10 cellular contexts compared by ENCODE assay signal in genomic region chr17:15981208-15981607, GRCh38. TPM values are rescaled to one million over a fixed set of nuclear protein-coding genes. Genes with fewer than 3 reads are reported as not detected.
DNase-seq lines count a peak whose midpoint lies in the region; ATAC-seq and TF ChIP-seq lines count a peak whose summit lies in the region.
"Had no signal": no experiment of that assay in that cellular context is flagged by ENCODE, and none has a peak within 500 bp of the region (broad histone marks: within the 10 kb centered on the region; RNA-seq: fewer than 3 reads in every experiment).

No MANE protein-coding gene starts in this region.

- intact Hi-C loops in activated B cell treated with CpG ODN at 0.5 μM for 24 hours (cut with micrococcal nuclease) = no loop called here
- intact Hi-C loops in activated T-helper 2 cell treated with anti-CD3 and anti-CD28 coated beads, Interferon-gamma antibody, Interleukin-2, Interleukin-4, amounts not matched to agents 10 μg/mL and 5 μg/mL and 100 μg/mL, durations not matched to agents 14 hours and 24 hours and 36 hours (cut with micrococcal nuclease) = no loop called here
- intact Hi-C loops in activated T-helper 1 cell treated with anti-CD3 and anti-CD28 coated beads, Interleukin-12 subunit alpha, Interleukin-12 subunit beta, Interleukin-2, Interleukin-4 antibody, amounts not matched to agents 30 ng/mL and 10 ng/mL and 1 ng/mL, durations not matched to agents 14 hours and 24 hours and 36 hours (cut with micrococcal nuclease) = loop anchor here (1.0 kb wide), 2 partner anchors 22 to 47 kb away; no protein-coding TSS in a partner anchor

- no peaks in the 10 kb centered on the region for H3K27me3 Mint-ChIP-seq in activated B cell treated with CpG ODN at 0.5 μM for 24 hours
- H3K27me3 Mint-ChIP-seq in activated T-helper 2 cell treated with anti-CD3 and anti-CD28 coated beads, Interferon-gamma antibody, Interleukin-2, Interleukin-4, amounts not matched to agents 10 μg/mL and 5 μg/mL and 100 μg/mL, durations not matched to agents 14 hours and 24 hours and 36 hours (ENCODE audit: low read depth) = no peaks in the 10 kb centered on the region
- no peaks in the 10 kb centered on the region for H3K27me3 Mint-ChIP-seq in activated T-helper 1 cell treated with anti-CD3 and anti-CD28 coated beads, Interleukin-12 subunit alpha, Interleukin-12 subunit beta, Interleukin-2, Interleukin-4 antibody, amounts not matched to agents 30 ng/mL and 10 ng/mL and 1 ng/mL, durations not matched to agents 14 hours and 24 hours and 36 hours (ENCODE audit: insufficient read depth)

- peaks cover 71% of the 10 kb centered on the region for H3K36me3 Mint-ChIP-seq in activated B cell treated with CpG ODN at 0.5 μM for 24 hours (ENCODE audit: low read depth)
- H3K36me3 Mint-ChIP-seq in activated T-helper 2 cell treated with anti-CD3 and anti-CD28 coated beads, Interferon-gamma antibody, Interleukin-2, Interleukin-4, amounts not matched to agents 10 μg/mL and 5 μg/mL and 100 μg/mL, durations not matched to agents 14 hours and 24 hours and 36 hours (ENCODE audit: low read depth) = peaks cover 45% of the 10 kb centered on the region
- H3K36me3 Mint-ChIP-seq in activated T-helper 1 cell treated with anti-CD3 and anti-CD28 coated beads, Interleukin-12 subunit alpha, Interleukin-12 subunit beta, Interleukin-2, Interleukin-4 antibody, amounts not matched to agents 30 ng/mL and 10 ng/mL and 1 ng/mL, durations not matched to agents 14 hours and 24 hours and 36 hours (ENCODE audit: low read depth) = peaks cover 18% of the 10 kb centered on the region

- H3K4me3 Mint-ChIP-seq in activated B cell treated with CpG ODN at 0.5 μM for 24 hours = no peak overlapping the region
- H3K4me3 Mint-ChIP-seq in activated T-helper 2 cell treated with anti-CD3 and anti-CD28 coated beads, Interferon-gamma antibody, Interleukin-2, Interleukin-4, amounts not matched to agents 10 μg/mL and 5 μg/mL and 100 μg/mL, durations not matched to agents 14 hours and 24 hours and 36 hours (ENCODE audit: low read depth) = no peak overlapping the region
- no peak overlapping the region for H3K4me3 Mint-ChIP-seq in activated T-helper 1 cell treated with anti-CD3 and anti-CD28 coated beads, Interleukin-12 subunit alpha, Interleukin-12 subunit beta, Interleukin-2, Interleukin-4 antibody, amounts not matched to agents 30 ng/mL and 10 ng/mL and 1 ng/mL, durations not matched to agents 14 hours and 24 hours and 36 hours
- H3K4me3 Mint-ChIP-seq: nephron had no signal

- ATAC-seq in HG03064 (IDR thresholded peaks at IDR 0.05; ENCODE audit: low read depth, unreplicated experiment) (peak; percentile 76), activated B cell treated with CpG ODN at 0.5 μM for 24 hours (ENCODE audit: low read depth) (peak; percentile 95), HG03196 (IDR thresholded peaks at IDR 0.05; ENCODE audit: unreplicated experiment) (no peak)

- no peak overlapping the region for H3K27ac Mint-ChIP-seq in activated B cell treated with CpG ODN at 0.5 μM for 24 hours
- no peak overlapping the region for H3K27ac Mint-ChIP-seq in activated T-helper 2 cell treated with anti-CD3 and anti-CD28 coated beads, Interferon-gamma antibody, Interleukin-2, Interleukin-4, amounts not matched to agents 10 μg/mL and 5 μg/mL and 100 μg/mL, durations not matched to agents 14 hours and 24 hours and 36 hours
- H3K27ac Mint-ChIP-seq in activated T-helper 1 cell treated with anti-CD3 and anti-CD28 coated beads, Interleukin-12 subunit alpha, Interleukin-12 subunit beta, Interleukin-2, Interleukin-4 antibody, amounts not matched to agents 30 ng/mL and 10 ng/mL and 1 ng/mL, durations not matched to agents 14 hours and 24 hours and 36 hours = no peak overlapping the region

- DNase-seq in stimulated activated CD4-positive, alpha-beta T cell treated with anti-CD3 and anti-CD28 coated beads, Interleukin-15, amount 100 ng/mL, for 48 hours (ENCODE audit: low read depth in 2 of 2) = peak; percentile 24 to 27
- DNase-seq in stimulated activated CD4-positive, alpha-beta T cell treated with anti-CD3 and anti-CD28 coated beads, Interleukin-2, amount 100 ng/mL, for 48 hours = no peak
- DNase-seq in activated B cell treated with CpG ODN at 0.5 μM for 24 hours = no peak
- DNase-seq in putamen (ENCODE audit: low spot score) = no peak
- DNase-seq in activated T-helper 2 cell treated with anti-CD3 and anti-CD28 coated beads, Interferon-gamma antibody, Interleukin-2, Interleukin-4, amounts not matched to agents 10 μg/mL and 5 μg/mL and 100 μg/mL, durations not matched to agents 14 hours and 24 hours and 36 hours (ENCODE audit: low spot score) = no peak
- DNase-seq in activated T-helper 1 cell treated with anti-CD3 and anti-CD28 coated beads, Interleukin-12 subunit alpha, Interleukin-12 subunit beta, Interleukin-2, Interleukin-4 antibody, amounts not matched to agents 30 ng/mL and 10 ng/mL and 1 ng/mL, durations not matched to agents 14 hours and 24 hours and 36 hours (ENCODE audit: low spot score) = no peak
- DNase-seq: WERI-Rb-1 had no signal

- POLR2A ChIA-PET in activated B cell treated with CpG ODN at 0.5 μM for 24 hours (lab: Charles Lee) = no interaction called here

- H3K4me1 Mint-ChIP-seq in activated B cell treated with CpG ODN at 0.5 μM for 24 hours = peaks cover 11% of the 10 kb centered on the region
- peaks cover 23% of the 10 kb centered on the region for H3K4me1 Mint-ChIP-seq in activated T-helper 2 cell treated with anti-CD3 and anti-CD28 coated beads, Interferon-gamma antibody, Interleukin-2, Interleukin-4, amounts not matched to agents 10 μg/mL and 5 μg/mL and 100 μg/mL, durations not matched to agents 14 hours and 24 hours and 36 hours (ENCODE audit: low read depth)
- H3K4me1 Mint-ChIP-seq in activated T-helper 1 cell treated with anti-CD3 and anti-CD28 coated beads, Interleukin-12 subunit alpha, Interleukin-12 subunit beta, Interleukin-2, Interleukin-4 antibody, amounts not matched to agents 30 ng/mL and 10 ng/mL and 1 ng/mL, durations not matched to agents 14 hours and 24 hours and 36 hours (ENCODE audit: low read depth) = peaks cover 15% of the 10 kb centered on the region
- H3K4me1 Mint-ChIP-seq: nephron had no signal

- TF ChIP-seq CTCF in activated B cell treated with CpG ODN at 0.5 μM for 24 hours (IDR thresholded peaks at IDR 0.05) = no peak

- no peaks in the 10 kb centered on the region for H3K9me3 Mint-ChIP-seq in activated B cell treated with CpG ODN at 0.5 μM for 24 hours
- no peaks in the 10 kb centered on the region for H3K9me3 Mint-ChIP-seq in activated T-helper 2 cell treated with anti-CD3 and anti-CD28 coated beads, Interferon-gamma antibody, Interleukin-2, Interleukin-4, amounts not matched to agents 10 μg/mL and 5 μg/mL and 100 μg/mL, durations not matched to agents 14 hours and 24 hours and 36 hours
- no peaks in the 10 kb centered on the region for H3K9me3 Mint-ChIP-seq in activated T-helper 1 cell treated with anti-CD3 and anti-CD28 coated beads, Interleukin-12 subunit alpha, Interleukin-12 subunit beta, Interleukin-2, Interleukin-4 antibody, amounts not matched to agents 30 ng/mL and 10 ng/mL and 1 ng/mL, durations not matched to agents 14 hours and 24 hours and 36 hours

- CTCF ChIA-PET in activated B cell treated with CpG ODN at 0.5 μM for 24 hours (lab: Charles Lee) = no interaction called here

RNA-seq across cellular contexts. Expression of gene ZSWIM7, which starts 18.3 kb away (rescaled TPM):
- 15.0 and 18.1 TPM in 2 replicates for total RNA-seq in activated B cell treated with CpG ODN at 0.5 μM for 24 hours
- 12.8 and 14.2 TPM in 2 replicates for total RNA-seq in activated T-helper 2 cell treated with anti-CD3 and anti-CD28 coated beads, Interferon-gamma antibody, Interleukin-2, Interleukin-4, amounts not matched to agents 10 μg/mL and 5 μg/mL and 100 μg/mL, durations not matched to agents 14 hours and 24 hours and 36 hours
- total RNA-seq in activated T-helper 1 cell treated with anti-CD3 and anti-CD28 coated beads, Interleukin-12 subunit alpha, Interleukin-12 subunit beta, Interleukin-2, Interleukin-4 antibody, amounts not matched to agents 30 ng/mL and 10 ng/mL and 1 ng/mL, durations not matched to agents 14 hours and 24 hours and 36 hours = 8.3 and 9.5 TPM in 2 replicates

RNA-seq across cellular contexts. Expression of gene TTC19, which starts 18.4 kb away (rescaled TPM):
- total RNA-seq in activated B cell treated with CpG ODN at 0.5 μM for 24 hours = 29.7 and 34.2 TPM in 2 replicates
- 32.7 and 35.3 TPM in 2 replicates for total RNA-seq in activated T-helper 2 cell treated with anti-CD3 and anti-CD28 coated beads, Interferon-gamma antibody, Interleukin-2, Interleukin-4, amounts not matched to agents 10 μg/mL and 5 μg/mL and 100 μg/mL, durations not matched to agents 14 hours and 24 hours and 36 hours
- 38.0 and 40.3 TPM in 2 replicates for total RNA-seq in activated T-helper 1 cell treated with anti-CD3 and anti-CD28 coated beads, Interleukin-12 subunit alpha, Interleukin-12 subunit beta, Interleukin-2, Interleukin-4 antibody, amounts not matched to agents 30 ng/mL and 10 ng/mL and 1 ng/mL, durations not matched to agents 14 hours and 24 hours and 36 hours

RNA-seq across cellular contexts. Expression of gene ADORA2B, which starts 36.3 kb away (rescaled TPM):
- total RNA-seq in activated B cell treated with CpG ODN at 0.5 μM for 24 hours = not detected in 2 replicates
- total RNA-seq in activated T-helper 2 cell treated with anti-CD3 and anti-CD28 coated beads, Interferon-gamma antibody, Interleukin-2, Interleukin-4, amounts not matched to agents 10 μg/mL and 5 μg/mL and 100 μg/mL, durations not matched to agents 14 hours and 24 hours and 36 hours = 3.6 and 4.2 TPM in 2 replicates
- total RNA-seq in activated T-helper 1 cell treated with anti-CD3 and anti-CD28 coated beads, Interleukin-12 subunit alpha, Interleukin-12 subunit beta, Interleukin-2, Interleukin-4 antibody, amounts not matched to agents 30 ng/mL and 10 ng/mL and 1 ng/mL, durations not matched to agents 14 hours and 24 hours and 36 hours = 1.4 and 1.5 TPM in 2 replicates

Comparison
In these comparisons a context has a peak if more than half of its experiments do, and no peak if none do; other contexts are left out.
1. DNase-seq: peak in stimulated activated CD4-positive, alpha-beta T cell treated with anti-CD3 and anti-CD28 coated beads, Interleukin-15, amount 100 ng/mL, for 48 hours (2 of 2); none in stimulated activated CD4-positive, alpha-beta T cell treated with anti-CD3 and anti-CD28 coated beads, Interleukin-2, amount 100 ng/mL, for 48 hours (0 of 2), activated B cell treated with CpG ODN at 0.5 μM for 24 hours (single experiment), putamen (single experiment), activated T-helper 2 cell treated with anti-CD3 and anti-CD28 coated beads, Interferon-gamma antibody, Interleukin-2, Interleukin-4, amounts not matched to agents 10 μg/mL and 5 μg/mL and 100 μg/mL, durations not matched to agents 14 hours and 24 hours and 36 hours (single experiment) and activated T-helper 1 cell treated with anti-CD3 and anti-CD28 coated beads, Interleukin-12 subunit alpha, Interleukin-12 subunit beta, Interleukin-2, Interleukin-4 antibody, amounts not matched to agents 30 ng/mL and 10 ng/mL and 1 ng/mL, durations not matched to agents 14 hours and 24 hours and 36 hours (single experiment).